14 cellular contexts compared by ENCODE assay signal in the genomic region with DNA sequence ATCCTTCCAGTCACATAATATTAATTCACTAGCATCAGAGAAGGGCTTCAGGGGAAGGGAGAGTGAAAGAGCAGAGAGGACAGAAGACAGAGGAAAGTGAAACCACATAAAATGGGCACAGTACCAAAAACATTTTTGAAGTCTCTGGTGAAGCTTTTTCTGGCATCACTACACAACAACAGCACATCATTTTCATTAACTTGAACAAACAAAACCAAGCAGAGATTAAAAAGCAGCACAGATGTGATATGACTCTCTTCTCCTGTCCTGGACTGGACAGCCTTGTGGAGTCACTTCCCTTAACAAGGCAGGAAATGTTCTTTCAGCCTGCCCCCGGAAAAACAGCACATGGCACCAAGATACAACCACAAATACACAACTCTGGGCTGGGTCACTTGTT.
A peak's percentile ranks its signal among the peaks of the same experiment; 100 is the strongest.
DNase-seq lines count a peak whose midpoint lies in the region; ATAC-seq and TF ChIP-seq lines count a peak whose summit lies in the region.
"Had no signal": no experiment of that assay in that cellular context is flagged by ENCODE, and none has a peak within 500 bp of the region (broad histone marks: within the 10 kb centered on the region; RNA-seq: fewer than 3 reads in every experiment).

No MANE protein-coding gene starts in this region.

- ATAC-seq in HG02588 (IDR thresholded peaks at IDR 0.05; ENCODE audit: unreplicated experiment), result no peak
- ATAC-seq in HG02885 (IDR thresholded peaks at IDR 0.05; ENCODE audit: poor library complexity, unreplicated experiment), result no peak
- ATAC-seq: Panc1 had no signal

- H3K36me3 Mint-ChIP-seq in nephron (ENCODE audit: low read depth), result no peaks in the 10 kb centered on the region

- intact Hi-C loops in ovary (cut with DNase I), result no loop called here

- TF ChIP-seq CTCF in nephron (IDR thresholded peaks at IDR 0.05; ENCODE audit: unreplicated experiment in 3 of 3), result no peak
- TF ChIP-seq CTCF in ovary (IDR thresholded peaks at IDR 0.05), result no peak

- H3K4me1 Mint-ChIP-seq in nephron, result peaks cover 11% of the 10 kb centered on the region
- H3K4me1 Mint-ChIP-seq: central memory CD8-positive, alpha-beta T cell had no signal

- H3K9me3 ChIP-seq in ovary, result no peaks in the 10 kb centered on the region
- H3K9me3 ChIP-seq: Caco-2 had no signal

- H3K4me1 ChIP-seq in ovary (ENCODE audit: insufficient read depth), result no peaks in the 10 kb centered on the region

- WGBS in ovary, 3 donors, result 6 to 13% (median 7%) methylated on average over 1 of the region's 1 CpG

- no peak overlapping the region for H3K4me3 ChIP-seq in ovary

- no peaks in the 10 kb centered on the region for H3K27me3 Mint-ChIP-seq in nephron (ENCODE audit: low read depth)
- H3K27me3 Mint-ChIP-seq: central memory CD8-positive, alpha-beta T cell; stimulated activated naive CD8-positive, alpha-beta T cell treated with anti-CD3 and anti-CD28 coated beads, Interleukin-15, Interleukin-2, amounts not matched to agents 100 ng/mL and 50 ng/mL, for 24 hours had no signal

- TF ChIP-seq EP300 in ovary (IDR thresholded peaks at IDR 0.05), result no peak

- no peaks in the 10 kb centered on the region for H3K9me3 Mint-ChIP-seq in nephron

- H3K36me3 ChIP-seq in ovary, result no peaks in the 10 kb centered on the region

- H3K27ac ChIP-seq in epithelial cell of prostate, result peak overlapping the region; percentile 35
- H3K27ac ChIP-seq in ovary, result no peak overlapping the region

- peak; percentile 2 for DNase-seq in EH (ENCODE audit: low read depth)
- DNase-seq in NCI-H226, result peak; percentile 91
- no peak for DNase-seq in epithelial cell of prostate (ENCODE audit: low read depth, low spot score)
- DNase-seq in ovary, result no peak
- no peak for DNase-seq in SHP77 (lab: John Stamatoyannopoulos, UW)
- DNase-seq: Caco-2; NCI-H2107; stimulated activated CD4-positive, alpha-beta T cell treated with anti-CD3 and anti-CD28 coated beads, Interleukin-1b, Interleukin-23, amount 100 ng/mL, for 48 hours had no signal

- peak overlapping the region in 2 of 3 experiments; percentile 35 to 46 for H3K27ac Mint-ChIP-seq in nephron
- H3K27ac Mint-ChIP-seq: stimulated activated naive CD8-positive, alpha-beta T cell treated with anti-CD3 and anti-CD28 coated beads, Interleukin-15, Interleukin-2, amounts not matched to agents 100 ng/mL and 50 ng/mL, for 24 hours had no signal

- no peaks in the 10 kb centered on the region for H3K27me3 ChIP-seq in ovary

- no peak overlapping the region for H3K4me3 Mint-ChIP-seq in nephron
- H3K4me3 Mint-ChIP-seq: central memory CD8-positive, alpha-beta T cell; stimulated activated naive CD8-positive, alpha-beta T cell treated with anti-CD3 and anti-CD28 coated beads, Interleukin-15, Interleukin-2, amounts not matched to agents 100 ng/mL and 50 ng/mL, for 24 hours had no signal

- TF ChIP-seq POLR2A in ovary (IDR thresholded peaks at IDR 0.05), result no peak

Comparison
In these comparisons a context has a peak if more than half of its experiments do, and no peak if none do; other contexts are left out.
1. DNase-seq: peak in EH (single experiment) and NCI-H226 (single experiment); none in epithelial cell of prostate (single experiment), ovary (0 of 5) and SHP77 (0 of 2).